Comparison of ENCODE assay signal across 21 cellular contexts in the genomic region with DNA sequence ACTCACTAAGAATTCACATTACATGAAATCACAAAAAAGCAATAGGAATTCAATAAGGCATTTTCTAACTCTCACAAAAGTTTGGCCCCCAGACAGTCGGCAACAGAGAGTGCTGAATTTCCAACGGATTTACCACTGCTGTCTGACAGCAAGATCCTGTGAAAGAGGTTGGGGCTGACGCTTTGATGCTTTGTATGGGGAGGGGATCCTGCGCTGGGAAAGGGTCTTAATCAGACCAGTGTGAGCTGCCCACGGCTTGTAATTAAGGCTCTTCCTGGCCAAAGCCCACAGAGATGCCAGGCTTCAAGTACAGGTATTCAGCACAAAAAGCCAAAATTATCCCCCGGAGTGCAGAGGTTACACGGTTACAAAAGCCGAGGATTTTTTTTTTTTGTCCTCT.
"Had no signal": no experiment of that assay in that cellular context is flagged by ENCODE, and none has a peak within 500 bp of the region (broad histone marks: within the 10 kb centered on the region; RNA-seq: fewer than 3 reads in every experiment).

No MANE protein-coding gene starts in this region.

- H3K9ac ChIP-seq: SK-N-SH had no signal

- H3K27me3 Mint-ChIP-seq: stimulated activated naive CD8-positive, alpha-beta T cell treated with anti-CD3 and anti-CD28 coated beads, Interleukin-15, amount 100 ng/mL, for 72 hours had no signal

- ATAC-seq: activated CD8-positive, alpha-beta T cell treated with anti-CD3 and anti-CD28 coated beads, Interleukin-2, amount 10 ng/mL, durations not matched to agents 7 days and 5 days; heart right ventricle; left lung; stimulated activated naive CD8-positive, alpha-beta T cell treated with anti-CD3 and anti-CD28 coated beads, Interleukin-15, amount 100 ng/mL, for 72 hours had no signal

- H3K27ac ChIP-seq: adrenal gland, ascending aorta, coronary artery, epithelial cell of prostate, heart right ventricle, left lung, sigmoid colon, tibial artery, WERI-Rb-1 had no signal

- DNase-seq: activated CD4-positive, alpha-beta T cell treated with anti-CD3 and anti-CD28 coated beads, Interleukin-2, amount 10 ng/mL, durations not matched to agents 7 days and 5 days; activated CD4-positive, CD25-positive, alpha-beta regulatory T cell treated with anti-CD3 and anti-CD28 coated beads, Interleukin-2, amount 50 U/mL, for 72 hours; activated CD8-positive, alpha-beta T cell treated with anti-CD3 and anti-CD28 coated beads, Interleukin-2, amount 10 ng/mL, durations not matched to agents 7 days and 5 days; activated gamma-delta T cell treated with Interleukin-2 at 50 U/mL for 16 hours; activated T-cell treated with anti-CD3 and anti-CD28 coated beads, Interleukin-2, amount 50 U/mL, for 1 hour; adrenal gland; heart right ventricle; left lung; posterior cingulate gyrus; sigmoid colon; SK-N-SH; stimulated activated CD4-positive, alpha-beta T cell treated with anti-CD3 and anti-CD28 coated beads, Interleukin-4, amount 100 ng/mL, for 4 hours; stimulated activated naive CD8-positive, alpha-beta T cell treated with anti-CD3 and anti-CD28 coated beads, Interleukin-15, amount 100 ng/mL, for 72 hours; tibial artery; WERI-Rb-1 had no signal

- H3K4me3 ChIP-seq: adrenal gland, ascending aorta, coronary artery, heart right ventricle, left lung, sigmoid colon, tibial artery had no signal

- H3K27ac Mint-ChIP-seq: activated CD4-positive, alpha-beta T cell treated with anti-CD3 and anti-CD28 coated beads, Interleukin-2, amount 10 ng/mL, durations not matched to agents 7 days and 5 days; activated CD8-positive, alpha-beta T cell treated with anti-CD3 and anti-CD28 coated beads, Interleukin-2, amount 10 ng/mL, durations not matched to agents 7 days and 5 days; activated naive CD8-positive, alpha-beta T cell had no signal

- H3K36me3 ChIP-seq: adrenal gland, ascending aorta, heart right ventricle, left lung, sigmoid colon, tibial artery, WERI-Rb-1 had no signal

- FAIRE-seq: bronchial epithelial cell had no signal

- H3K9me3 Mint-ChIP-seq: activated CD4-positive, alpha-beta T cell treated with anti-CD3 and anti-CD28 coated beads, Interleukin-2, amount 10 ng/mL, durations not matched to agents 7 days and 5 days; neural crest cell; stimulated activated naive CD8-positive, alpha-beta T cell treated with anti-CD3 and anti-CD28 coated beads, Interleukin-15, amount 100 ng/mL, for 72 hours had no signal

- H3K36me3 Mint-ChIP-seq: activated naive CD8-positive, alpha-beta T cell had no signal

- H3K4me1 ChIP-seq: adrenal gland, ascending aorta, heart right ventricle, left lung had no signal

- H3K27me3 ChIP-seq: adrenal gland, ascending aorta, heart right ventricle, left lung, sigmoid colon, tibial artery had no signal

- H3K4me1 Mint-ChIP-seq: activated CD4-positive, alpha-beta T cell treated with anti-CD3 and anti-CD28 coated beads, Interleukin-2, amount 10 ng/mL, durations not matched to agents 7 days and 5 days; stimulated activated naive CD8-positive, alpha-beta T cell treated with anti-CD3 and anti-CD28 coated beads, Interleukin-15, amount 100 ng/mL, for 72 hours had no signal

- H3K9me2 ChIP-seq: SK-N-SH had no signal

- H3K9me3 ChIP-seq: adrenal gland, ascending aorta, heart right ventricle, left lung, sigmoid colon, SK-N-SH, tibial artery had no signal

- H3K4me3 Mint-ChIP-seq: activated CD4-positive, alpha-beta T cell treated with anti-CD3 and anti-CD28 coated beads, Interleukin-2, amount 10 ng/mL, durations not matched to agents 7 days and 5 days; activated CD8-positive, alpha-beta T cell treated with anti-CD3 and anti-CD28 coated beads, Interleukin-2, amount 10 ng/mL, durations not matched to agents 7 days and 5 days; activated naive CD8-positive, alpha-beta T cell; neural crest cell; stimulated activated naive CD8-positive, alpha-beta T cell treated with anti-CD3 and anti-CD28 coated beads, Interleukin-15, amount 100 ng/mL, for 72 hours had no signal

- H3K4me2 ChIP-seq: SK-N-SH had no signal
